29 cellular contexts compared by ENCODE assay signal in genomic region chr1:172414331-172414730, GRCh38. TPM values are rescaled to one million over a fixed set of nuclear protein-coding genes. Genes with fewer than 3 reads are reported as not detected.
DNase-seq lines count a peak whose midpoint lies in the region; FAIRE-seq and TF ChIP-seq lines count a peak whose summit lies in the region.
"Had no signal": no experiment of that assay in that cellular context is flagged by ENCODE, and none has a peak within 500 bp of the region (broad histone marks: within the 10 kb centered on the region; RNA-seq: fewer than 3 reads in every experiment).

No MANE protein-coding gene starts in this region.

- intact Hi-C loops in uterus (cut with DNase I; ENCODE audit: low total_unique reads): no loop called here

- H3K79me2 ChIP-seq in astrocyte (ENCODE audit: insufficient read depth, low read length): no peaks in the 10 kb centered on the region

- H3K36me3 Mint-ChIP-seq in HFFc6 (ENCODE audit: low read depth) (no peaks in the 10 kb centered on the region), astrocyte (ENCODE audit: low read depth, unreplicated experiment) (peaks cover 4% of the 10 kb centered on the region), mesothelial cell of epicardium (peaks cover 5% of the 10 kb centered on the region)
- no peaks in the 10 kb centered on the region for H3K36me3 Mint-ChIP-seq in activated CD4-positive, alpha-beta T cell treated with anti-CD3 and anti-CD28 coated beads, Interleukin-2, amount 10 ng/mL, durations not matched to agents 7 days and 5 days (ENCODE audit: low read depth)

- H3K27me3 ChIP-seq in astrocyte (ENCODE audit: insufficient read depth, low read length) (no peaks in the 10 kb centered on the region), uterus (no peaks in the 10 kb centered on the region)

- H3K27ac Mint-ChIP-seq in HFFc6: no peak overlapping the region
- peak overlapping the region; percentile 59 for H3K27ac Mint-ChIP-seq in astrocyte (ENCODE audit: unreplicated experiment)
- no peak overlapping the region for H3K27ac Mint-ChIP-seq in activated CD4-positive, alpha-beta T cell treated with anti-CD3 and anti-CD28 coated beads, Interleukin-2, amount 10 ng/mL, durations not matched to agents 7 days and 5 days
- H3K27ac Mint-ChIP-seq in mesothelial cell of epicardium: no peak overlapping the region
- H3K27ac Mint-ChIP-seq: activated CD4-positive, alpha-beta T cell treated with anti-CD3 and anti-CD28 coated beads, Interleukin-2, amount 10 ng/mL, durations not matched to agents 24 days and 14 days; activated CD8-positive, alpha-beta memory T cell treated with anti-CD3 and anti-CD28 coated beads, Interleukin-2, amount 10 ng/mL, durations not matched to agents 7 days and 5 days; CD4-positive, alpha-beta memory T cell; naive thymus-derived CD8-positive, alpha-beta T cell had no signal

- H3K9ac ChIP-seq in astrocyte (ENCODE audit: low read length): no peak overlapping the region

- H3K27ac ChIP-seq in astrocyte (ENCODE audit: low read depth, low read length) (no peak overlapping the region), uterus (no peak overlapping the region)
- H3K27ac ChIP-seq: coronary artery had no signal

- no peak overlapping the region for H3K4me3 ChIP-seq in astrocyte (ENCODE audit: insufficient read depth, low read depth, low read length)
- H3K4me3 ChIP-seq in fibroblast of villous mesenchyme (ENCODE audit: low read depth, low read length): no peak overlapping the region
- no peak overlapping the region for H3K4me3 ChIP-seq in uterus
- H3K4me3 ChIP-seq: coronary artery had no signal

- CTCF ChIA-PET in activated CD4-positive, alpha-beta T cell treated with anti-CD3 and anti-CD28 coated beads, Interleukin-2, amount 10 ng/mL, durations not matched to agents 7 days and 5 days (lab: Charles Lee): interaction anchor here (0.9 to 1.2 kb wide), 2 partner anchors 15 to 313 kb away, joined by 3 read pairs; no protein-coding TSS in a partner anchor

- peak; percentile 34 for DNase-seq in AG08395 (ENCODE audit: low spot score)
- peak; percentile 75 for DNase-seq in HFFc6
- DNase-seq in astrocyte (ENCODE audit: low read depth): peak; percentile 39
- DNase-seq in fibroblast of villous mesenchyme (ENCODE audit: low read depth): peak; percentile 36
- DNase-seq in UCSD-AML1 (lab: John Stamatoyannopoulos, UW; ENCODE audit: unreplicated experiment): no peak
- no peak for DNase-seq in uterus
- no peak for DNase-seq in activated CD4-positive, alpha-beta T cell treated with anti-CD3 and anti-CD28 coated beads, Interleukin-2, amount 10 ng/mL, durations not matched to agents 7 days and 5 days
- no peak for DNase-seq in mesothelial cell of epicardium (ENCODE audit: low spot score in 2 of 2, unreplicated experiment in 2 of 2)
- DNase-seq: 8988T; activated CD4-positive, alpha-beta T cell treated with anti-CD3 and anti-CD28 coated beads, Interleukin-2, amount 10 ng/mL, durations not matched to agents 24 days and 14 days; activated CD8-positive, alpha-beta memory T cell treated with anti-CD3 and anti-CD28 coated beads, Interleukin-2, amount 10 ng/mL, durations not matched to agents 7 days and 5 days; activated naive CD4-positive, alpha-beta T cell; activated T-cell treated with anti-CD3 and anti-CD28 coated beads, Interleukin-2, amount 50 U/mL, for 48 hours; CD4-positive, alpha-beta memory T cell; effector memory CD4-positive, alpha-beta T cell; erythroblast; naive thymus-derived CD8-positive, alpha-beta T cell; NCI-H1105 treated with DMSO at 0.1 percent for 48 hours; NCI-H1930; NCI-H2227 treated with DMSO at 0.1 percent for 48 hours; NCI-H774; occipital lobe; stimulated activated naive CD4-positive, alpha-beta T cell treated with Interleukin-2 at 50 U/mL for 16 hours had no signal

- no peaks in the 10 kb centered on the region for H3K36me3 ChIP-seq in astrocyte (ENCODE audit: insufficient read depth, low read length)
- H3K36me3 ChIP-seq in uterus: no peaks in the 10 kb centered on the region

- H3K9me3 ChIP-seq in astrocyte (ENCODE audit: insufficient read depth, low read depth, low read length) (no peaks in the 10 kb centered on the region), uterus (no peaks in the 10 kb centered on the region)

- H3K4me3 Mint-ChIP-seq in HFFc6: no peak overlapping the region
- H3K4me3 Mint-ChIP-seq in astrocyte (ENCODE audit: unreplicated experiment): peak overlapping the region; percentile 31
- no peak overlapping the region for H3K4me3 Mint-ChIP-seq in activated CD4-positive, alpha-beta T cell treated with anti-CD3 and anti-CD28 coated beads, Interleukin-2, amount 10 ng/mL, durations not matched to agents 7 days and 5 days
- H3K4me3 Mint-ChIP-seq in mesothelial cell of epicardium: no peak overlapping the region
- H3K4me3 Mint-ChIP-seq: activated CD4-positive, alpha-beta T cell treated with anti-CD3 and anti-CD28 coated beads, Interleukin-2, amount 10 ng/mL, durations not matched to agents 24 days and 14 days; activated CD8-positive, alpha-beta memory T cell treated with anti-CD3 and anti-CD28 coated beads, Interleukin-2, amount 10 ng/mL, durations not matched to agents 7 days and 5 days; CD4-positive, alpha-beta memory T cell; naive thymus-derived CD8-positive, alpha-beta T cell had no signal

- TF ChIP-seq CTCF in HFFc6 (IDR thresholded peaks at IDR 0.05) (no peak), astrocyte (IDR thresholded peaks at IDR 0.05; ENCODE audit: insufficient read depth, low read depth, low read length) (no peak), fibroblast of villous mesenchyme (IDR thresholded peaks at IDR 0.05; ENCODE audit: insufficient read depth, low read depth, low read length) (no peak), uterus (IDR thresholded peaks at IDR 0.05) (no peak), mesothelial cell of epicardium (IDR thresholded peaks at IDR 0.05; ENCODE audit: unreplicated experiment) (no peak)

- H2AFZ ChIP-seq in astrocyte (ENCODE audit: low read depth, low read length): no peak overlapping the region

- POLR2A ChIA-PET in activated CD4-positive, alpha-beta T cell treated with anti-CD3 and anti-CD28 coated beads, Interleukin-2, amount 10 ng/mL, durations not matched to agents 7 days and 5 days (lab: Charles Lee): no interaction called here

- no peaks in the 10 kb centered on the region; the same call in 1 of the 2 replicates for H3K27me3 Mint-ChIP-seq in HFFc6 (ENCODE audit: insufficient read depth)
- no peaks in the 10 kb centered on the region for H3K27me3 Mint-ChIP-seq in astrocyte (ENCODE audit: low read depth, unreplicated experiment)
- no peaks in the 10 kb centered on the region for H3K27me3 Mint-ChIP-seq in activated CD4-positive, alpha-beta T cell treated with anti-CD3 and anti-CD28 coated beads, Interleukin-2, amount 10 ng/mL, durations not matched to agents 7 days and 5 days
- H3K27me3 Mint-ChIP-seq in mesothelial cell of epicardium (ENCODE audit: low read depth): no peaks in the 10 kb centered on the region
- H3K27me3 Mint-ChIP-seq: activated CD8-positive, alpha-beta memory T cell treated with anti-CD3 and anti-CD28 coated beads, Interleukin-2, amount 10 ng/mL, durations not matched to agents 7 days and 5 days; CD4-positive, alpha-beta memory T cell; naive thymus-derived CD8-positive, alpha-beta T cell had no signal

- H3K9me3 Mint-ChIP-seq in HFFc6 (no peaks in the 10 kb centered on the region), astrocyte (ENCODE audit: unreplicated experiment) (no peaks in the 10 kb centered on the region), mesothelial cell of epicardium (no peaks in the 10 kb centered on the region)
- H3K9me3 Mint-ChIP-seq in activated CD4-positive, alpha-beta T cell treated with anti-CD3 and anti-CD28 coated beads, Interleukin-2, amount 10 ng/mL, durations not matched to agents 7 days and 5 days: no peaks in the 10 kb centered on the region
- H3K9me3 Mint-ChIP-seq: activated CD4-positive, alpha-beta T cell treated with anti-CD3 and anti-CD28 coated beads, Interleukin-2, amount 10 ng/mL, durations not matched to agents 24 days and 14 days; naive thymus-derived CD8-positive, alpha-beta T cell had no signal

- no peak for TF ChIP-seq POLR2A in uterus (IDR thresholded peaks at IDR 0.05)

- H3K4me1 Mint-ChIP-seq in HFFc6 (ENCODE audit: low read depth): peaks cover 47% of the 10 kb centered on the region
- peaks cover 24% of the 10 kb centered on the region for H3K4me1 Mint-ChIP-seq in astrocyte (ENCODE audit: low read depth, unreplicated experiment)
- H3K4me1 Mint-ChIP-seq in activated CD4-positive, alpha-beta T cell treated with anti-CD3 and anti-CD28 coated beads, Interleukin-2, amount 10 ng/mL, durations not matched to agents 7 days and 5 days: no peaks in the 10 kb centered on the region
- H3K4me1 Mint-ChIP-seq in mesothelial cell of epicardium: peaks cover 23% of the 10 kb centered on the region
- H3K4me1 Mint-ChIP-seq: CD4-positive, alpha-beta memory T cell had no signal

- H3K4me2 ChIP-seq in astrocyte (ENCODE audit: low read length): no peak overlapping the region

- H4K20me1 ChIP-seq in astrocyte (ENCODE audit: insufficient read depth, low read length): no peaks in the 10 kb centered on the region

- FAIRE-seq in astrocyte (lab: Jason Lieb, UNC): no peak
- FAIRE-seq: islet of Langerhans had no signal

- H3K4me1 ChIP-seq in astrocyte (ENCODE audit: insufficient read depth, low read length) (peaks cover 3% of the 10 kb centered on the region), uterus (no peaks in the 10 kb centered on the region)

RNA-seq across cellular contexts. Expression of gene C1orf105, which starts 6.2 kb away (rescaled TPM):
- not detected for total RNA-seq in HFFc6 (2021; fragmentation: NEBNext Ultra II Directional; extraction: Animal tissue kit (Norgen Biotek cat#: 25700))
- total RNA-seq in astrocyte (not detected in 2 replicates), fibroblast of villous mesenchyme (not detected in 2 replicates), uterus (not detected), mesothelial cell of epicardium (0.57 to 0.95 TPM in 2 of 3 replicates, not detected in the other)
- total RNA-seq in activated CD4-positive, alpha-beta T cell treated with anti-CD3 and anti-CD28 coated beads, Interleukin-2, amount 10 ng/mL, durations not matched to agents 7 days and 5 days: not detected
- total RNA-seq: activated CD4-positive, alpha-beta T cell treated with anti-CD3 and anti-CD28 coated beads, Interleukin-2, amount 10 ng/mL, durations not matched to agents 24 days and 14 days; activated CD8-positive, alpha-beta memory T cell treated with anti-CD3 and anti-CD28 coated beads, Interleukin-2, amount 10 ng/mL, durations not matched to agents 7 days and 5 days; CD4-positive, alpha-beta memory T cell; H4; occipital lobe; pulmonary artery endothelial cell; T-helper 2 cell treated with Interferon-gamma antibody and Interleukin-4, amounts not matched to agents 100 ng/mL and 5 ng/mL, for 36 hours; temporal lobe had no signal

RNA-seq across cellular contexts. Expression of gene PIGC, which starts 29.5 kb away (rescaled TPM):
- total RNA-seq in HFFc6 (2021; fragmentation: NEBNext Ultra II Directional; extraction: Animal tissue kit (Norgen Biotek cat#: 25700)): 10 to 100 TPM; 14.2 to 17.1 (median 15.3) TPM
- total RNA-seq in astrocyte (17.8 and 19.5 TPM in 2 replicates), fibroblast of villous mesenchyme (16.4 and 18.4 TPM in 2 replicates), uterus (10 to 100 TPM in 3 of 4 donors, 1 to 10 TPM in 1; 8.2 to 83.3 (median 31.3) TPM), mesothelial cell of epicardium (31.9 to 33.9 TPM (median 33.3 TPM) in 3 replicates)
- total RNA-seq in activated CD4-positive, alpha-beta T cell treated with anti-CD3 and anti-CD28 coated beads, Interleukin-2, amount 10 ng/mL, durations not matched to agents 7 days and 5 days: 10 to 100 TPM; 28.6 to 32.7 TPM

Comparison
In these comparisons a context has a peak if more than half of its experiments do, and no peak if none do; other contexts are left out.
1. DNase-seq: peak in AG08395 (single experiment), HFFc6 (single experiment), astrocyte (single experiment) and fibroblast of villous mesenchyme (single experiment); none in UCSD-AML1 (single experiment), uterus (0 of 2), activated CD4-positive, alpha-beta T cell treated with anti-CD3 and anti-CD28 coated beads, Interleukin-2, amount 10 ng/mL, durations not matched to agents 7 days and 5 days (single experiment) and mesothelial cell of epicardium (0 of 2).